Comparison of ENCODE assay signal across 26 cellular contexts in the genomic region with DNA sequence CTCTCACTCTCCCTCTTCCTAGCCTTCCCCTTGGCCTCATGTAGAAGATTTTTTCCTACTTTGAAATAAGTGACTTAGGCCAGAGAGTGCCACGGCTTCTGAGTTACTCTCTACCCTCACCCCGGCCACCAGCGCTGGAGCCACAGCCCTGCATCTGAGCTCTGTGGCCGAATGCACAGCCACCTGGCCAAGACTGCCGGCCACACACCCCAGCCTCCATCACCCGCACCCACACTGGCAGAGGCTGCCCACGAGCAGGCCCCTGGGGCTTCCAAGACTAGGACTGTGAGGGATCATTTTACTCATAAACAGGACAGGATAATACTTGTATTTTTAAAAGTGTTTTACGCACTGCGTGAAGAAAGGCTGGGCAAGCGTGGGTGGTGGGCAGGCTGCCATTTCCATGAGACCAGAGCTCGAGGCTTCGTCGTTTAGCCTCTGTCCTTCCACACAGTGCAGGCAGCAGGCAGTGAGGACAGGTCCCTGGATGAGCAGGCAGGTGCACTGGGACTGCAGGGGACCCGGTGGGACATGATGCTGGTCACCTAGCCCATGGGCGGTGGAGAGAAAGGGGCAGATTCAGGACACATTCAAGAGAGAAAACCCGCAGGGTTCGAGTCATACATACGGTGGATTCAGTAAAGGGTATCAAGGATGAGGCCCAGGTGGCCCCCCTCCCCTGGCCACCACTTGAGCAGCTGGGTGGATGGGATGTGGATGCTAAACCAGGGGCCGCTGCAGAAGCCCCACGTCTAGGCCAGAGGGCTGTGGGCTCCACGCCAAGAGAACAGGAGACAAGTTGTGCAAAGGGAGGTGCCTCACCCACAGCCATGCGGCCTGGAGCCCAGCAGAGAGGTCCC. TPM values are rescaled to one million over a fixed set of nuclear protein-coding genes. Genes with fewer than 3 reads are reported as not detected.
"Had no signal": no experiment of that assay in that cellular context is flagged by ENCODE, and none has a peak within 500 bp of the region (broad histone marks: within the 10 kb centered on the region; RNA-seq: fewer than 3 reads in every experiment).

No MANE protein-coding gene starts in this region.

- DNase-seq: activated CD8-positive, alpha-beta memory T cell treated with anti-CD3 and anti-CD28 coated beads for 24 hours; activated CD8-positive, alpha-beta memory T cell treated with anti-CD3 and anti-CD28 coated beads, Interleukin-2, amount 50 U/mL, for 4 hours; activated gamma-delta T cell; activated naive CD4-positive, alpha-beta T cell treated with anti-CD3 and anti-CD28 coated beads, Interleukin-2, amount 50 U/mL, for 16 hours; activated naive CD8-positive, alpha-beta T cell treated with anti-CD3 and anti-CD28 coated beads, Interleukin-2, amount 50 U/mL, for 24 hours; activated T-cell treated with anti-CD3 and anti-CD28 coated beads, Interleukin-2, amount 50 U/mL, for 24 hours; amygdala; foreskin melanocyte; heart right ventricle; kidney glomerular epithelial cell; left lung; lower lobe of right lung; natural killer cell; ovary; retina; sigmoid colon; small intestine; stimulated activated CD4-positive, alpha-beta T cell treated with anti-CD3 and anti-CD28 coated beads, Interleukin-4, amount 100 ng/mL, for 24 hours; T-helper 2 cell had no signal

- FAIRE-seq: small intestine, urothelium cell line had no signal

- H3K36me3 ChIP-seq: heart right ventricle, left lung, lower lobe of right lung, neutrophil, ovary, prostate gland, sigmoid colon, thoracic aorta had no signal

- ATAC-seq: activated naive CD8-positive, alpha-beta T cell treated with anti-CD3 and anti-CD28 coated beads, Interleukin-2, amount 50 U/mL, for 24 hours; esophagus mucosa; heart right ventricle; left lung; lower lobe of right lung; natural killer cell; stimulated activated effector memory CD8-positive, alpha-beta T cell treated with anti-CD3 and anti-CD28 coated beads, Interleukin-12 subunit alpha, Interleukin-12 subunit beta, amount 100 ng/mL, for 72 hours; WTC11 had no signal

- H3K9me3 ChIP-seq: heart right ventricle, left lung, lower lobe of right lung, neutrophil, ovary, prostate gland, sigmoid colon, thoracic aorta had no signal

- H3K27me3 ChIP-seq: ovary had no signal

- H3K27ac ChIP-seq: heart right ventricle, left lung, lower lobe of right lung, neutrophil, ovary, prostate gland, sigmoid colon, thoracic aorta had no signal

- H3K4me1 ChIP-seq: prostate gland had no signal

- H3K4me3 ChIP-seq: heart right ventricle, left lung, lower lobe of right lung, ovary, prostate gland, sigmoid colon, thoracic aorta had no signal

RNA-seq across cellular contexts. Expression of gene RNF32, which starts 35.5 kb away (rescaled TPM):
- total RNA-seq: thoracic aorta had no signal
